In genomic region chr12:121404734-121405133, GRCh38 we compare ENCODE assay signal across 1 cellular context.
A peak's percentile ranks its signal among the peaks of the same experiment; 100 is the strongest.
TF ChIP-seq lines count a peak whose summit lies in the region.

No MANE protein-coding gene starts in this region.

TF ChIP-seq in HEK293, 187 proteins besides CTCF, POLR2A, EP300 and RAD21 (continued from another document and continues in another):
- TF ChIP-seq PRDM2 (tag by site-specific recombination; IDR thresholded peaks at IDR 0.05; ENCODE audit: borderline replicate concordance) = no peak
- no peak for TF ChIP-seq ZNF747 (tag by site-specific recombination; IDR thresholded peaks at IDR 0.05)
- no peak for TF ChIP-seq ZNF292 (tag by site-specific recombination; IDR thresholded peaks at IDR 0.05; ENCODE audit: borderline replicate concordance, low read depth)
- TF ChIP-seq ZNF600 (tag by site-specific recombination; IDR thresholded peaks at IDR 0.05) = no peak
- no peak for TF ChIP-seq ZNF155 (tag by site-specific recombination; IDR thresholded peaks at IDR 0.05)
- no peak for TF ChIP-seq PATZ1 (tag by site-specific recombination; IDR thresholded peaks at IDR 0.05)
- no peak; the same call in 1 of the 2 replicates for TF ChIP-seq ZNF311 (tag by site-specific recombination; IDR thresholded peaks at IDR 0.05; ENCODE audit: borderline replicate concordance)
- no peak for TF ChIP-seq ZNF280C (tag by site-specific recombination; IDR thresholded peaks at IDR 0.05)
- TF ChIP-seq ZNF830 (tag by site-specific recombination; IDR thresholded peaks at IDR 0.05; ENCODE audit: low read depth) = no peak; the same call in none of the 2 replicates
- no peak for TF ChIP-seq ZNF558 (tag by site-specific recombination; IDR thresholded peaks at IDR 0.05)
- no peak for TF ChIP-seq SP7 (tag by site-specific recombination; IDR thresholded peaks at IDR 0.05)
- TF ChIP-seq ZNF423 (tag by site-specific recombination; IDR thresholded peaks at IDR 0.05) = no peak
- TF ChIP-seq ZFHX2 (tag by site-specific recombination; conservative IDR thresholded peaks at IDR 0.05) = no peak
- no peak; the same call in 1 of the 2 replicates for TF ChIP-seq ZNF366 (tag by site-specific recombination; conservative IDR thresholded peaks at IDR 0.05)
- no peak for TF ChIP-seq ZNF404 (tag by site-specific recombination; IDR thresholded peaks at IDR 0.05)
- TF ChIP-seq ZBTB10 (tag by site-specific recombination; IDR thresholded peaks at IDR 0.05) = no peak
- no peak for TF ChIP-seq ZNF488 (tag by site-specific recombination; IDR thresholded peaks at IDR 0.05)
- TF ChIP-seq RBAK (tag by site-specific recombination; IDR thresholded peaks at IDR 0.05) = no peak
- no peak for TF ChIP-seq ZNF555 (tag by site-specific recombination; conservative IDR thresholded peaks at IDR 0.05)
- peak; percentile 58; the same call in 1 of the 2 replicates for TF ChIP-seq IKZF3 (tag by site-specific recombination; IDR thresholded peaks at IDR 0.05)
- no peak for TF ChIP-seq ZNF148 (tag by site-specific recombination; IDR thresholded peaks at IDR 0.05; ENCODE audit: borderline replicate concordance)
- no peak for TF ChIP-seq ZNF239 (tag by site-specific recombination; IDR thresholded peaks at IDR 0.05)
- TF ChIP-seq REPIN1 (tag by site-specific recombination; IDR thresholded peaks at IDR 0.05; ENCODE audit: low read depth) = no peak
- no peak; the same call in 1 of the 2 replicates for TF ChIP-seq ZNF350 (tag by site-specific recombination; IDR thresholded peaks at IDR 0.05)
- TF ChIP-seq ZFP69B (tag by site-specific recombination; IDR thresholded peaks at IDR 0.05) = no peak
- no peak for TF ChIP-seq ZBTB7A (tag by site-specific recombination; IDR thresholded peaks at IDR 0.05; ENCODE audit: low read depth)
- no peak for TF ChIP-seq ZNF19 (tag by site-specific recombination; IDR thresholded peaks at IDR 0.05; ENCODE audit: low read depth)
- no peak for TF ChIP-seq ZNF670 (tag by site-specific recombination; IDR thresholded peaks at IDR 0.05; ENCODE audit: low read depth)
- TF ChIP-seq INSM2 (tag by site-specific recombination; IDR thresholded peaks at IDR 0.05) = no peak
- no peak for TF ChIP-seq SCRT1 (tag by site-specific recombination; IDR thresholded peaks at IDR 0.05; ENCODE audit: borderline replicate concordance)
- no peak for TF ChIP-seq ZNF211 (tag by site-specific recombination; IDR thresholded peaks at IDR 0.05; ENCODE audit: low read depth)
- TF ChIP-seq ZNF214 (tag by site-specific recombination; IDR thresholded peaks at IDR 0.05; ENCODE audit: borderline replicate concordance) = peak; percentile 86; the same call in 1 of the 2 replicates
- TF ChIP-seq TRIM28 (IDR thresholded peaks at IDR 0.05; ENCODE audit: borderline replicate concordance, low read length) = no peak
- TF ChIP-seq ZNF792 (tag by site-specific recombination; IDR thresholded peaks at IDR 0.05) = no peak
- 0 out of 2 replicates have a peak, but pooled peaks have one; percentile 20 for TF ChIP-seq ZNF24 (tag by site-specific recombination; IDR thresholded peaks at IDR 0.05)
- no peak for TF ChIP-seq ZNF391 (tag by site-specific recombination; IDR thresholded peaks at IDR 0.05; ENCODE audit: borderline replicate concordance, low read depth)
- no peak for TF ChIP-seq ZNF677 (tag by site-specific recombination; IDR thresholded peaks at IDR 0.05)
- TF ChIP-seq GLIS1 (tag by site-specific recombination; IDR thresholded peaks at IDR 0.05) = no peak
- no peak for TF ChIP-seq ZNF704 (tag by site-specific recombination; IDR thresholded peaks at IDR 0.05)
- TF ChIP-seq ZNF707 (tag by site-specific recombination; IDR thresholded peaks at IDR 0.05) = no peak
- peak; percentile 95 for TF ChIP-seq ZNF624 (tag by site-specific recombination; IDR thresholded peaks at IDR 0.05)
- TF ChIP-seq MZF1 (tag by site-specific recombination; IDR thresholded peaks at IDR 0.05; ENCODE audit: borderline replicate concordance) = peak; percentile 71; the same call in 1 of the 2 replicates
- no peak for TF ChIP-seq GFI1B (tag by site-specific recombination; IDR thresholded peaks at IDR 0.05)
- TF ChIP-seq FEZF1 (tag by site-specific recombination; IDR thresholded peaks at IDR 0.05) = 0 out of 2 replicates have a peak, but pooled peaks have one; percentile 7
- TF ChIP-seq ZNF221 (tag by site-specific recombination; IDR thresholded peaks at IDR 0.05; ENCODE audit: borderline replicate concordance) = peak; percentile 94; the same call in 1 of the 2 replicates
- peak; percentile 62 for TF ChIP-seq ZNF596 (tag by site-specific recombination; IDR thresholded peaks at IDR 0.05)
- peak; percentile 92 for TF ChIP-seq KLF10 (tag by site-specific recombination; IDR thresholded peaks at IDR 0.05)
